Comparison of ENCODE assay signal across 15 cellular contexts in the genomic region with DNA sequence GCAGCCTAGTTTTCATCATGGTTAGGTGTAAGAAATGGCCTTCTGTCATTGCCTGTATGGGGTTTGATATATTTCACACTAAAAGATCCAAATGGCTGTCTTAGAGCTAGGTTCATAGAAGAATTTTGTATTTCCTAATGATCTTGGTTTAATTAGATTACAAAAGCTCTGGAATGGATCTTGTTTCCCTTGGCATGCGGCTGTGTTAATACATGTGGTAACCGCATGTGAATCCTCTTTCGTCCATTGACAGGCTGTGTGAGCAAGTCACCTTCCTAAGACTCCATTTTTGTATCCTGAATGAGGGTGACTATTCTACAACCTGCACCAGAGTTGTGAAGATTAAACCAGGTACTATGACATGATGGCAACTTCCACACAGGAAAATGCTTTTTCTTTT. TPM values are rescaled to one million over a fixed set of nuclear protein-coding genes. Genes with fewer than 3 reads are reported as not detected.
A peak's percentile ranks its signal among the peaks of the same experiment; 100 is the strongest.
DNase-seq lines count a peak whose midpoint lies in the region; TF ChIP-seq lines count a peak whose summit lies in the region.
"Had no signal": no experiment of that assay in that cellular context is flagged by ENCODE, and none has a peak within 500 bp of the region (broad histone marks: within the 10 kb centered on the region; RNA-seq: fewer than 3 reads in every experiment).

No MANE protein-coding gene starts in this region.

- no peak overlapping the region for H3K4me2 ChIP-seq in mammary epithelial cell (ENCODE audit: insufficient read depth, low read depth, low read length)
- H3K4me2 ChIP-seq: BLaER1 treated with 17β-estradiol and CSF1 and Interleukin-3, amounts not matched to agents 10 nM and 100 nM had no signal

- 63% methylated on average over 3 of the region's 3 CpGs for WGBS in mammary epithelial cell (ENCODE audit: low coverage, missing lambda C conversion rate)

- no peak for TF ChIP-seq CTCF in mammary epithelial cell (conservative IDR thresholded peaks at IDR 0.05 in 1 of 2, IDR thresholded peaks at IDR 0.05 in 1 of 2; ENCODE audit: extremely low read depth in 1 of 2, insufficient read depth in 1 of 2, low read depth in 1 of 2, low read length in 2 of 2)

- BruUV-seq in mammary epithelial cell (replicated peaks; lab: Mats Ljungman, UMichigan) = no TSS peak

- no peaks in the 10 kb centered on the region for H3K9me3 ChIP-seq in mammary epithelial cell (replicated peaks; ENCODE audit: insufficient read depth, low read length)

- in situ Hi-C loops in mammary epithelial cell (cut with MboI; ENCODE audit: low sequenced_read_pairs in 2 of 2) = no loop called here

- DNase-seq in AG08395 (ENCODE audit: low spot score) = peak; percentile 34
- DNase-seq in AG20443 (ENCODE audit: low spot score) = peak; percentile 46
- DNase-seq in mammary epithelial cell = no peak
- peak; percentile 43 for DNase-seq in fibroblast of peridontal ligament (ENCODE audit: extremely low read depth)
- DNase-seq in NCI-H1417 (lab: John Stamatoyannopoulos, UW) = no peak
- no peak for DNase-seq in ecto neural progenitor cell (ENCODE audit: low spot score)
- DNase-seq in AML-193 (lab: John Stamatoyannopoulos, UW) = no peak
- DNase-seq: Calu3; CD4-positive, CD25-positive, alpha-beta regulatory T cell; DMS79; EL; GOT3; H9; IMR-90 had no signal

- H3K4me3 ChIP-seq in mammary epithelial cell (replicated peaks in 1 of 3; ENCODE audit: insufficient read depth in 1 of 3, low read depth in 2 of 3, low read length in 3 of 3) = no peak overlapping the region
- H3K4me3 ChIP-seq: BLaER1 treated with 17β-estradiol and CSF1 and Interleukin-3, amounts not matched to agents 10 nM and 100 nM had no signal

- H3K4me1 ChIP-seq in mammary epithelial cell (ENCODE audit: insufficient read depth, low read length) = peaks cover 23% of the 10 kb centered on the region

- no peaks in the 10 kb centered on the region for H3K79me2 ChIP-seq in mammary epithelial cell (ENCODE audit: insufficient read depth, low read length)

- no peaks in the 10 kb centered on the region for H4K20me1 ChIP-seq in mammary epithelial cell (ENCODE audit: insufficient read depth, low read length)
- H4K20me1 ChIP-seq: BLaER1 treated with 17β-estradiol and CSF1 and Interleukin-3, amounts not matched to agents 10 nM and 100 nM had no signal

- H3K36me3 ChIP-seq in mammary epithelial cell (ENCODE audit: insufficient read depth, low read length) = peaks cover 1% of the 10 kb centered on the region
- H3K36me3 ChIP-seq: BLaER1 treated with 17β-estradiol and CSF1 and Interleukin-3, amounts not matched to agents 10 nM and 100 nM had no signal

- no peak overlapping the region for H3K27ac ChIP-seq in mammary epithelial cell (ENCODE audit: insufficient read depth, low read depth, low read length)
- H3K27ac ChIP-seq: BLaER1 treated with 17β-estradiol and CSF1 and Interleukin-3, amounts not matched to agents 10 nM and 100 nM had no signal

- H2AFZ ChIP-seq in mammary epithelial cell (ENCODE audit: low read depth, low read length) = peak overlapping the region; percentile 3

- intact Hi-C loops in mammary epithelial cell (cut with micrococcal nuclease) = no loop called here

- no peaks in the 10 kb centered on the region for H3K27me3 ChIP-seq in mammary epithelial cell (ENCODE audit: insufficient read depth, low read length)
- H3K27me3 ChIP-seq: BLaER1 treated with 17β-estradiol and CSF1 and Interleukin-3, amounts not matched to agents 10 nM and 100 nM had no signal

- H3K9ac ChIP-seq in mammary epithelial cell (ENCODE audit: insufficient read depth, low read length) = no peak overlapping the region
- H3K9ac ChIP-seq: BLaER1 treated with 17β-estradiol and CSF1 and Interleukin-3, amounts not matched to agents 10 nM and 100 nM had no signal

- dilution Hi-C loops in mammary epithelial cell (cut with HindIII; ENCODE audit: low sequenced_read_pairs) = no loop called here

- CTCF ChIA-PET in mammary epithelial cell (lab: Charles Lee; ENCODE audit: low non-redundant PET) = no interaction called here

RNA-seq across cellular contexts. Expression of a gene that starts 12.4 kb away (rescaled TPM):
- 10 to 100 TPM in 1 of 2 donors, 1 to 10 TPM in 1; 3.0 to 17.7 TPM for total RNA-seq in mammary epithelial cell
- polyA plus RNA-seq in mammary epithelial cell = 3.0 TPM
- polyA minus RNA-seq in mammary epithelial cell = 1.7 TPM

Comparison
In these comparisons a context has a peak if more than half of its experiments do, and no peak if none do; other contexts are left out.
1. DNase-seq: peak in AG08395 (single experiment), AG20443 (single experiment) and fibroblast of peridontal ligament (single experiment); none in mammary epithelial cell (single experiment), NCI-H1417 (0 of 3), ecto neural progenitor cell (single experiment) and AML-193 (0 of 2).